1 cellular context compared by ENCODE assay signal in the genomic region with DNA sequence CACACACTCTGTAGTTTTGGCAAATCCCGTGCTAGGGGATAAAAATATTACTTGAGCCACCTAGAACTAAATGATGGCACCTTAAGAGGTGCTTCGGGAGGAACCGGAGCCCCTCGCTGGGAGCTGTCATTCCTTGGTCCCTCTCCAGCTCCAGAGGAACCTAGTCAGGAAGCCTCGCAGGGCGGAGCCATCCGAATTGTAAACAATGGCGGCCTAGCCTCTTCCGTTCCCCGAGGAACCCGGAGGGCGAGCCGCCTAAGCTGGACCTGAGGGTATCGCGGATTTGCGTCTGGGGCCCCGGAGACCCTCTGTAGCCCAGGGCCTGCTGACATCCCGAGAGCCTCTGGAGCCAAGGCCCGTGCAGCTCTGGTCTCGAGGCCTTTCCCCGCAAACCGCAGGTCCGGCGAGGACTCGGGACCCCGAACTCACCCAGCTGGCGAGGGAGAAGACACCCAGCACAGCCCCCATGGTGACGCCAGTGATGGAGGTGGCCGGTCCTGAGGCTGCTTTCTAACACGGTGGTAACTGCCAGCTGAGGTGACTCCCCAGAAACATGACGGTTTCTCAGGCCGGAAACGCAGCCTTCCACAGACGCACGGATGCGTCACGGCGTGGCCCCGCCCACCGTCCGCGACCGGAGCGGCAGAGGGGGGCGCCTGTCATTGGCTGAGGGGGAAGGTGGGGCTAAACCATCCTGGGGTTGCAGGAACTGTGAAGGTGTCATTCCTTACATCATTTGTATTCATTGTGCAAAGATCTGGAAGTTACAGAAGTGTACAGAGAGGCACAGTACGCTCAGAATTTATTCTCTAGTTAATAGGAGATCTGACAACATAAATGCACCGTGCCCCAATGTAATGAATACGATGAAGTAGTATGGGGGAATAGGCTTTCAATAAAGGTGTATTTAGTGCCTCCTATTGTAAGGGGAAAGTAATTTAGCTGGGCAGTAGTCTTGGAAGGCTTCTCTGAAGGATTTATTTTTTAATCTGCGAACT.
TF ChIP-seq lines count a peak whose summit lies in the region.

SERINC3 (minus strand) TSS at position 587 of the 998 bp plus-strand sequence; CDS start at position 468, 119 bp downstream.

TF ChIP-seq in HepG2, 621 proteins besides CTCF, POLR2A, EP300 and RAD21 (continued from another document):
- TF ChIP-seq, protein P1, sequence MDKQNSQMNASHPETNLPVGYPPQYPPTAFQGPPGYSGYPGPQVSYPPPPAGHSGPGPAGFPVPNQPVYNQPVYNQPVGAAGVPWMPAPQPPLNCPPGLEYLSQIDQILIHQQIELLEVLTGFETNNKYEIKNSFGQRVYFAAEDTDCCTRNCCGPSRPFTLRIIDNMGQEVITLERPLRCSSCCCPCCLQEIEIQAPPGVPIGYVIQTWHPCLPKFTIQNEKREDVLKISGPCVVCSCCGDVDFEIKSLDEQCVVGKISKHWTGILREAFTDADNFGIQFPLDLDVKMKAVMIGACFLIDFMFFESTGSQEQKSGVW (CRISPR knock-in tag; IDR thresholded peaks at IDR 0.05; ENCODE audit: borderline replicate concordance): no peak
